ENCODE assay signal across 21 cellular contexts in the genomic region with DNA sequence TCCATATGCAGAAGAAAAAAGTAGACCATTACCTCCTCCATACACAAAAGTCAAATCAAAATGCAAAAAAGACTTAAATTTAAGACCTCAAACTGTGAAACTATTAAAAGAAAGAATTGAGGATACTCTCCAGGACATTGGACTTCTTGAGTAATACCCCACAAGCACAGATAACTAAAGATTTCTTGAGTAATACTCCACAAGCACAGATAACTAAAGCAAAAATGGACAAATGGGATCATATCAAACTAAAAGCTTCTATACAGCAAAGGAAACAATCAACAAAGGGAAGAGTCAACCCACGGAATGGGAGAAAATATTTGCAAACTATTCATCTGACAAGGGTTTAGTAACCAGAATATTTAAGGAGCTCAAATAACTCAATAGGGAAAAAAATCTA.
"Had no signal": no experiment of that assay in that cellular context is flagged by ENCODE, and none has a peak within 500 bp of the region (broad histone marks: within the 10 kb centered on the region; RNA-seq: fewer than 3 reads in every experiment).

No MANE protein-coding gene starts in this region.

- DNase-seq: colonic mucosa; cortex of kidney; effector CD8-positive, alpha-beta T cell; effector memory CD8-positive, alpha-beta T cell; endodermal cell; erythroblast; esophagus squamous epithelium; foreskin keratinocyte; heart left ventricle; hypothalamus; immature natural killer cell; left colon; left ventricle myocardium inferior; lower lobe of right lung; mesenchymal stem cell; mucosa of descending colon; naive B cell; naive thymus-derived CD8-positive, alpha-beta T cell had no signal

- H3K4me3 ChIP-seq: colonic mucosa, esophagus squamous epithelium, heart left ventricle, hepatocyte, left ventricle myocardium inferior, lower lobe of right lung, mucosa of descending colon had no signal

- ATAC-seq: effector memory CD8-positive, alpha-beta T cell; esophagus mucosa; foreskin keratinocyte; heart left ventricle; left colon; left lobe of liver; lower lobe of right lung; mucosa of descending colon; naive thymus-derived CD8-positive, alpha-beta T cell had no signal
